Comparison of ENCODE assay signal across 21 cellular contexts in the genomic region with DNA sequence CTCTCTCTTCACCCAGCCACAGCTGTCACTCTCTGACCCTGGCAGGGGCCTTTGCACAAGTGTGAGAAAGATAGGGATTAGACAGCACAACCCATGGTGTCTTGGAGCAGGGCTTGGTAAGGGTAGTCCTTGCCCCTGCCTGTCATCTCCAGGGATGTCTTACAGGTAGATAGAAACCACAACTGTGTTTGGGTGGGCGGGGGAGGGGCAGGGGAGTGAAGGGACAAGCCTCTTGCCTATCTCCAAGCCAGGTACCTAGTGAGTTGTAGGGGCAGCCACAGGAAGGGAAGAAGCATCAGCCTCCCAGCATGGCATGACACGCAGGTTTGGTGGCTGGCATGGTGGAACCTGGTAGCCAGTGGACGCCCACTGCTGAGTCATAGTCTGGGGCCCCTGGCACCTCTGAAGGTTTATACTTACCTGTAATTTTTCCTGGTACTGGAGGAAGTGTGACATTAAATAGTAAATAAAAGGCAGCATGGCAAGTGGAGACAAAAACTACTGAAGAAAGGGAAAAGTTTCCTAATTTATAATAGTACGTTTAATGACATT.
A peak's percentile ranks its signal among the peaks of the same experiment; 100 is the strongest.
DNase-seq lines count a peak whose midpoint lies in the region; FAIRE-seq and TF ChIP-seq lines count a peak whose summit lies in the region.
"Had no signal": no experiment of that assay in that cellular context is flagged by ENCODE, and none has a peak within 500 bp of the region (broad histone marks: within the 10 kb centered on the region; RNA-seq: fewer than 3 reads in every experiment).

No MANE protein-coding gene starts in this region.

- H2AFZ ChIP-seq in keratinocyte (ENCODE audit: control insufficient read depth, low read length) = no peak overlapping the region
- H2AFZ ChIP-seq: GM23248 had no signal

- H3K27ac ChIP-seq in breast epithelium = no peak overlapping the region
- H3K27ac ChIP-seq in keratinocyte (ENCODE audit: control insufficient read depth, insufficient read depth, low read length) = peak overlapping the region; percentile 31
- H3K27ac ChIP-seq: BLaER1 treated with 17β-estradiol and CSF1 and Interleukin-3, amounts not matched to agents 10 nM and 100 nM; GM23248; Peyer's patch had no signal

- POLR2A ChIA-PET in MCF 10A (lab: Yijun Ruan, JAX) = no interaction called here

- no peak overlapping the region for H3K9ac ChIP-seq in keratinocyte (ENCODE audit: control insufficient read depth, extremely low read depth, insufficient read depth, low read length)
- H3K9ac ChIP-seq: BLaER1 treated with 17β-estradiol and CSF1 and Interleukin-3, amounts not matched to agents 10 nM and 100 nM; GM23248; SK-N-SH had no signal

- intact Hi-C loops in MCF 10A (cut with micrococcal nuclease) = no loop called here
- intact Hi-C loops in breast epithelium (cut with DNase I; ENCODE audit: low total_unique reads) = no loop called here

- dilution Hi-C loops in keratinocyte (cut with MboI; ENCODE audit: extremely low pct_ligation_motif_present, low sequenced_read_pairs) = no loop called here

- H3K4me1 ChIP-seq in breast epithelium (no peaks in the 10 kb centered on the region), keratinocyte (ENCODE audit: control insufficient read depth, extremely low read depth, insufficient read depth, low read length) (peaks cover 25% of the 10 kb centered on the region)
- H3K4me1 ChIP-seq: BLaER1 treated with 17β-estradiol and CSF1 and Interleukin-3, amounts not matched to agents 10 nM and 100 nM; Peyer's patch had no signal

- H3K27me3 ChIP-seq in breast epithelium (no peaks in the 10 kb centered on the region), bronchial epithelial cell (ENCODE audit: control insufficient read depth, insufficient read depth, low read length) (no peaks in the 10 kb centered on the region), keratinocyte (ENCODE audit: control insufficient read depth, extremely low read depth, insufficient read depth, low read length) (no peaks in the 10 kb centered on the region)
- H3K27me3 ChIP-seq: BLaER1 treated with 17β-estradiol and CSF1 and Interleukin-3, amounts not matched to agents 10 nM and 100 nM; Peyer's patch had no signal

- TF ChIP-seq CTCF in MCF 10A (IDR thresholded peaks at IDR 0.05; ENCODE audit: unreplicated experiment) = no peak
- no peak for TF ChIP-seq CTCF in breast epithelium (IDR thresholded peaks at IDR 0.05)
- no peak for TF ChIP-seq CTCF in bronchial epithelial cell (IDR thresholded peaks at IDR 0.05; ENCODE audit: insufficient read depth, low read length, severe bottlenecking)
- TF ChIP-seq CTCF in keratinocyte (optimal IDR thresholded peaks at IDR 0.05 in 1 of 3, IDR thresholded peaks at IDR 0.05 in 1 of 3, conservative IDR thresholded peaks at IDR 0.05 in 1 of 3; ENCODE audit: extremely low read depth in 1 of 3, insufficient read depth in 2 of 3, low read length in 3 of 3) = no peak

- TF ChIP-seq POLR2A in breast epithelium (IDR thresholded peaks at IDR 0.05) = no peak

- no peak overlapping the region for H3K4me3 Mint-ChIP-seq in MCF 10A (ENCODE audit: unreplicated experiment)
- H3K4me3 Mint-ChIP-seq: CD8-positive, alpha-beta memory T cell; HFFc6 had no signal

- H3K9me3 Mint-ChIP-seq in MCF 10A (ENCODE audit: unreplicated experiment) = no peaks in the 10 kb centered on the region
- H3K9me3 Mint-ChIP-seq: HFFc6 had no signal

- no peaks in the 10 kb centered on the region for H3K9me3 ChIP-seq in breast epithelium
- H3K9me3 ChIP-seq in keratinocyte (ENCODE audit: control insufficient read depth, low read depth, low read length) = no peaks in the 10 kb centered on the region
- H3K9me3 ChIP-seq: A549, Peyer's patch, SK-N-SH had no signal

- no peaks in the 10 kb centered on the region for H4K20me1 ChIP-seq in keratinocyte (ENCODE audit: control insufficient read depth, extremely low read depth, insufficient read depth, low read length)
- H4K20me1 ChIP-seq: BLaER1 treated with 17β-estradiol and CSF1 and Interleukin-3, amounts not matched to agents 10 nM and 100 nM had no signal

- H3K4me2 ChIP-seq in keratinocyte (ENCODE audit: control insufficient read depth, extremely low read depth, insufficient read depth, low read depth, low read length) = peak overlapping the region; percentile 28
- H3K4me2 ChIP-seq: A549; BLaER1 treated with 17β-estradiol and CSF1 and Interleukin-3, amounts not matched to agents 10 nM and 100 nM; SK-N-SH had no signal

- H3K36me3 ChIP-seq in breast epithelium (no peaks in the 10 kb centered on the region), bronchial epithelial cell (ENCODE audit: control insufficient read depth, insufficient read depth, low read length) (no peaks in the 10 kb centered on the region), keratinocyte (ENCODE audit: control insufficient read depth in 2 of 2, extremely low read depth in 1 of 2, insufficient read depth in 2 of 2, low read length in 2 of 2) (peaks cover 0 to 2% of the 10 kb centered on the region in 2 experiments)
- H3K36me3 ChIP-seq: Peyer's patch had no signal

- no TSS peak for BruUV-seq in MCF 10A (replicated peaks; lab: Mats Ljungman, UMichigan)

- peak; percentile 38 for DNase-seq in MCF 10A (ENCODE audit: unreplicated experiment)
- no peak for DNase-seq in breast epithelium (ENCODE audit: low spot score in 2 of 2)
- DNase-seq in bronchial epithelial cell (ENCODE audit: low read depth) = peak; percentile 71
- no peak for DNase-seq in keratinocyte (ENCODE audit: low read depth, low spot score)
- no peak for DNase-seq in NCI-H1105 (lab: John Stamatoyannopoulos, UW)
- no peak for DNase-seq in NCI-H1417 (lab: John Stamatoyannopoulos, UW)
- DNase-seq in activated naive CD4-positive, alpha-beta T cell treated with Interleukin-2 at 50 U/mL for 16 hours = no peak
- DNase-seq: CD8-positive, alpha-beta memory T cell; GF-D8; GM23248; HFFc6; Karpas-422; NCI-H1105 treated with DMSO at 0.1 percent for 48 hours; NCI-H187 treated with DMSO at 0.1 percent for 48 hours; NCI-H748 treated with DMSO at 0.1 percent for 48 hours; Peyer's patch; SHP77; SK-N-SH had no signal

- H3K4me1 Mint-ChIP-seq in MCF 10A (ENCODE audit: insufficient read depth, unreplicated experiment) = peaks cover 28% of the 10 kb centered on the region
- H3K4me1 Mint-ChIP-seq: CD8-positive, alpha-beta memory T cell had no signal

- H3K4me3 ChIP-seq in breast epithelium (no peak overlapping the region), bronchial epithelial cell (ENCODE audit: low read depth, low read length) (no peak overlapping the region), keratinocyte (ENCODE audit: control insufficient read depth in 2 of 3, extremely low read depth in 1 of 3, insufficient read depth in 2 of 3, low read depth in 1 of 3, low read length in 3 of 3) (no peak overlapping the region)
- H3K4me3 ChIP-seq: A549; BLaER1 treated with 17β-estradiol and CSF1 and Interleukin-3, amounts not matched to agents 10 nM and 100 nM; GM23248; Peyer's patch had no signal

- H3K79me2 ChIP-seq in keratinocyte (ENCODE audit: control insufficient read depth, insufficient read depth, low read length) = peaks cover 8% of the 10 kb centered on the region

- CTCF ChIA-PET in MCF 10A (lab: Yijun Ruan, JAX) = no interaction called here

- H3K27me3 Mint-ChIP-seq in MCF 10A (ENCODE audit: insufficient read depth, unreplicated experiment) = no peaks in the 10 kb centered on the region

- H3K9me1 ChIP-seq in keratinocyte (ENCODE audit: control insufficient read depth, extremely low read depth, insufficient read depth, low read length) = no peaks in the 10 kb centered on the region

- peaks cover 5% of the 10 kb centered on the region for H3K36me3 Mint-ChIP-seq in MCF 10A (ENCODE audit: insufficient read depth, unreplicated experiment)
- H3K36me3 Mint-ChIP-seq: CD8-positive, alpha-beta memory T cell had no signal

- H3K27ac Mint-ChIP-seq in MCF 10A (ENCODE audit: low read depth, unreplicated experiment) = no peak overlapping the region
- H3K27ac Mint-ChIP-seq: CD8-positive, alpha-beta memory T cell; HFFc6 had no signal

- no peak for FAIRE-seq in bronchial epithelial cell (lab: Jason Lieb, UNC)
- peak; percentile 77 for FAIRE-seq in keratinocyte (lab: Jason Lieb, UNC)
- FAIRE-seq: A549, GM12892 had no signal

Comparison
In these comparisons a context has a peak if more than half of its experiments do, and no peak if none do; other contexts are left out.
1. DNase-seq: peak in MCF 10A (single experiment) and bronchial epithelial cell (single experiment); none in breast epithelium (0 of 2), keratinocyte (single experiment), NCI-H1105 (single experiment), NCI-H1417 (0 of 3) and activated naive CD4-positive, alpha-beta T cell treated with Interleukin-2 at 50 U/mL for 16 hours (single experiment).